9 cellular contexts compared by ENCODE assay signal in the genomic region with DNA sequence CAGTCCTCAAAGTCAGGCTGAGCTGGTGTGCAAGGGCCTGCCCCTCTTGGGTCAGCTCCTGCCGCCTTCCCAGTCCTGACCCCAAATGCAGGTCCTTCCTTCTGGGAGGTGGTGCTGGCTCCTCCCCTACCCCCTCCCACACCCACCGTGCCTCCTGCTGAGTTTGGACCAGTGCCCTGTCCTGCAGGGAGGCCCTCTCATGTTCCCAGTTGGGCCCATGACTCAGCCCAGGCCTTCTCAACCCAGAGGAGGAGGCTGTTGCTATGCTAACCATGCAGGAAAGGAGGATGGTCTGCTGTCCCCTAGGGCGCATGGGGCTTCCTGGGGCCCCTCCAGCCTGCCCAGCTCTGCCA. TPM values are rescaled to one million over a fixed set of nuclear protein-coding genes. Genes with fewer than 3 reads are reported as not detected.
DNase-seq lines count a peak whose midpoint lies in the region; ATAC-seq and TF ChIP-seq lines count a peak whose summit lies in the region.
"Had no signal": no experiment of that assay in that cellular context is flagged by ENCODE, and none has a peak within 500 bp of the region (broad histone marks: within the 10 kb centered on the region; RNA-seq: fewer than 3 reads in every experiment).

No MANE protein-coding gene starts in this region.

- ATAC-seq in GM18520 (IDR thresholded peaks at IDR 0.05; ENCODE audit: unreplicated experiment), result no peak

- TF ChIP-seq CTCF in fibroblast of mammary gland (conservative IDR thresholded peaks at IDR 0.05; ENCODE audit: control insufficient read depth, insufficient read depth, low read depth, low read length), result no peak

- H3K4me3 ChIP-seq in fibroblast of mammary gland (ENCODE audit: control insufficient read depth, low read depth, low read length), result no peak overlapping the region
- H3K4me3 ChIP-seq: PC-9 had no signal

- peak; percentile 73 for DNase-seq in NCI-H345 (lab: John Stamatoyannopoulos, UW)
- DNase-seq in NCI-H345 treated with DMSO at 0.1 percent for 48 hours (lab: John Stamatoyannopoulos, UW; ENCODE audit: unreplicated experiment), result no peak
- peak; percentile 86 for DNase-seq in RPMI7951 (ENCODE audit: low read depth)
- peak; percentile 87 for DNase-seq in fibroblast of mammary gland (ENCODE audit: low read depth)
- peak; percentile 55 for DNase-seq in stromal cell of bone marrow (ENCODE audit: low read depth)
- no peak for DNase-seq in activated CD4-positive, CD25-positive, alpha-beta regulatory T cell (lab: John Stamatoyannopoulos, UW)
- DNase-seq in GM19240 (ENCODE audit: insufficient read length, low spot score), result no peak

RNA-seq across cellular contexts. Expression of gene ZBTB42, which starts 4.4 kb away (rescaled TPM):
- 0.84 and 0.88 TPM in 2 replicates for total RNA-seq in RPMI7951 (2014; rRNA removed; shearing (Covaris generic))

RNA-seq across cellular contexts. Expression of gene AKT1, which starts 9.8 kb away (rescaled TPM):
- 78.0 and 81.5 TPM in 2 replicates for total RNA-seq in RPMI7951 (2014; rRNA removed; shearing (Covaris generic))

RNA-seq across cellular contexts. Expression of gene SIVA1, which starts 52.4 kb away (rescaled TPM):
- total RNA-seq in RPMI7951 (2014; rRNA removed; shearing (Covaris generic)), result 196 and 335 TPM in 2 replicates

RNA-seq across cellular contexts. Expression of gene CEP170B, which starts 59.8 kb away (rescaled TPM):
- 3.8 and 5.9 TPM in 2 replicates for total RNA-seq in RPMI7951 (2014; rRNA removed; shearing (Covaris generic))

Comparison
In these comparisons a context has a peak if more than half of its experiments do, and no peak if none do; other contexts are left out.
1. DNase-seq: peak in NCI-H345 (single experiment), RPMI7951 (single experiment), fibroblast of mammary gland (single experiment) and stromal cell of bone marrow (single experiment); none in NCI-H345 treated with DMSO at 0.1 percent for 48 hours (single experiment), activated CD4-positive, CD25-positive, alpha-beta regulatory T cell (0 of 4) and GM19240 (single experiment).